In the genomic region with DNA sequence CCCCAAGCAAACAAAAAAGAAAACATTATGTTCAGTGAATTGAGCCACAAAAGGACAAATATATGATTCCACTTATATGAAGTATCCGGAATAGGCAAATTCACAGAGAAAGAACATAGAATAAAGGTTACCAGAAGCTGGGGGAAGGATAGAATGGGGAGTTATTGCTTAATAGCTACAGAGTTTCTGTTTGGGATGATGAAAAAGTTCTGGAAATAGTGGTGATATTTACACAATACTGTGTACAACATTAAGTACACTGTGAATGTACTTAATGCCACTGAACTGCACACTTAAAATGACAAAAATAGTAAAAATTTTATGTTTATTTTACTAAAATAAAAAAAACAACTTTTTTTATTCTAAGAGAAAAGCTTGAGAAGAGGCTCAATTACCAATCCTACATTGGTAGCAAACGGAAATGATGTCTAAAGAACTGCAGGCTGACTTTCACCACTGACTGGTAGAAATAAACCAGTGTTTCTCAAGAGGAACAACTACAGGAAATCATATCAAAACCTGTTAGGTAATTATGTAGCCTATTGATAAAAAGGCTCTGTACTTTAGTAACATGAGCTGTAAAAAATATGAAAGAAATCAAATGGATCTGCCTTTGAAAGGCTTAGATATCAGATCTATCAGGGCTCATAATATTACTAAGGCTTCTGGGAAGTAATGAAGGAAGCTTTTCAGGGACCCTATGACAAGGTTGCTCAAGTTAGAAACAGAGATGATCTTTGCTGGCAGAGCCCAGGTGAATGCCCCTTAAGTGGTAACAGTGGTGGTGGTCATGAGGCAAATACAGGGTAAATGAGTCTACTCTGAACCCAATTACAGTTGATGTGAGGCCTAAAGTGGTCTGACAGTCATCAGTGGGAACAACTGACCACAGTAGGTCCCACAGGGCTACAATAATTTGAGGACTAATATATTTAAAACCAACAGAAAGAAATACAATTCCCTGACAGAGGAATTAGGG, we compare ENCODE assay signal across 13 cellular contexts. TPM values are rescaled to one million over a fixed set of nuclear protein-coding genes. Genes with fewer than 3 reads are reported as not detected.
A peak's percentile ranks its signal among the peaks of the same experiment; 100 is the strongest.
DNase-seq lines count a peak whose midpoint lies in the region; ATAC-seq, FAIRE-seq and TF ChIP-seq lines count a peak whose summit lies in the region.
"Had no signal": no experiment of that assay in that cellular context is flagged by ENCODE, and none has a peak within 500 bp of the region (broad histone marks: within the 10 kb centered on the region; RNA-seq: fewer than 3 reads in every experiment).

No MANE protein-coding gene starts in this region.

- peak overlapping the region in 2 of 3 donors; percentile 48 to 75 for H3K27ac Mint-ChIP-seq in IgD-negative memory B cell
- H3K27ac Mint-ChIP-seq in activated naive CD8-positive, alpha-beta T cell treated with anti-CD3 and anti-CD28 coated beads, Interleukin-2, amount 50 U/mL, for 24 hours, result no peak overlapping the region
- peak overlapping the region; percentile 76 to 95 for H3K27ac Mint-ChIP-seq in natural killer cell treated with Interleukin-12 subunit alpha and Interleukin-12 subunit beta and Interleukin-15 and Interleukin-18, amount 100 ng/mL, for 72 hours

- TF ChIP-seq CTCF in coronary artery (IDR thresholded peaks at IDR 0.05), result no peak

- DNase-seq in GM12892 (ENCODE audit: insufficient read length), result no peak
- DNase-seq in activated naive CD8-positive, alpha-beta T cell treated with anti-CD3 and anti-CD28 coated beads, Interleukin-2, amount 50 U/mL, for 24 hours, result no peak
- no peak for DNase-seq in natural killer cell treated with Interleukin-12 subunit alpha and Interleukin-12 subunit beta and Interleukin-15 and Interleukin-18, amount 100 ng/mL, for 72 hours (ENCODE audit: low spot score)
- no peak for DNase-seq in coronary artery (ENCODE audit: low spot score)
- DNase-seq: aorta; DMS153; NCI-H2081 treated with DMSO at 0.1 percent for 48 hours; nucleus accumbens; stimulated activated CD4-positive, alpha-beta T cell treated with anti-CD3 and anti-CD28 coated beads, Interleukin-1b, Interleukin-23, amount 100 ng/mL, for 48 hours had no signal

- no peak overlapping the region for H3K27ac ChIP-seq in coronary artery

- no peaks in the 10 kb centered on the region for H3K27me3 Mint-ChIP-seq in IgD-negative memory B cell
- H3K27me3 Mint-ChIP-seq in activated naive CD8-positive, alpha-beta T cell treated with anti-CD3 and anti-CD28 coated beads, Interleukin-2, amount 50 U/mL, for 24 hours, result no peaks in the 10 kb centered on the region
- H3K27me3 Mint-ChIP-seq in natural killer cell treated with Interleukin-12 subunit alpha and Interleukin-12 subunit beta and Interleukin-15 and Interleukin-18, amount 100 ng/mL, for 72 hours, result no peaks in the 10 kb centered on the region

- peak; percentile 24 for FAIRE-seq in GM12892 (lab: Jason Lieb, UNC)
- FAIRE-seq: RCC 7860 had no signal

- no peaks in the 10 kb centered on the region for H3K9me3 Mint-ChIP-seq in IgD-negative memory B cell
- no peaks in the 10 kb centered on the region for H3K9me3 Mint-ChIP-seq in activated naive CD8-positive, alpha-beta T cell treated with anti-CD3 and anti-CD28 coated beads, Interleukin-2, amount 50 U/mL, for 24 hours
- no peaks in the 10 kb centered on the region for H3K9me3 Mint-ChIP-seq in natural killer cell treated with Interleukin-12 subunit alpha and Interleukin-12 subunit beta and Interleukin-15 and Interleukin-18, amount 100 ng/mL, for 72 hours

- no peaks in the 10 kb centered on the region for H3K36me3 Mint-ChIP-seq in IgD-negative memory B cell
- H3K36me3 Mint-ChIP-seq in activated naive CD8-positive, alpha-beta T cell treated with anti-CD3 and anti-CD28 coated beads, Interleukin-2, amount 50 U/mL, for 24 hours (ENCODE audit: low read depth), result peaks cover 25% of the 10 kb centered on the region
- peaks cover 7% of the 10 kb centered on the region for H3K36me3 Mint-ChIP-seq in natural killer cell treated with Interleukin-12 subunit alpha and Interleukin-12 subunit beta and Interleukin-15 and Interleukin-18, amount 100 ng/mL, for 72 hours

- H3K4me1 Mint-ChIP-seq in IgD-negative memory B cell, result peaks cover 16 to 46% (median 33%) of the 10 kb centered on the region in 3 donors
- H3K4me1 Mint-ChIP-seq in activated naive CD8-positive, alpha-beta T cell treated with anti-CD3 and anti-CD28 coated beads, Interleukin-2, amount 50 U/mL, for 24 hours, result peaks cover 33% of the 10 kb centered on the region
- peaks cover 45 to 48% of the 10 kb centered on the region in 2 donors for H3K4me1 Mint-ChIP-seq in natural killer cell treated with Interleukin-12 subunit alpha and Interleukin-12 subunit beta and Interleukin-15 and Interleukin-18, amount 100 ng/mL, for 72 hours (ENCODE audit: low read depth in 2 of 2)

- no peak for TF ChIP-seq POLR2A in GM12892 (IDR thresholded peaks at IDR 0.05; ENCODE audit: low read depth, low read length)

- peak; percentile 46 for ATAC-seq in activated naive CD8-positive, alpha-beta T cell treated with anti-CD3 and anti-CD28 coated beads, Interleukin-2, amount 50 U/mL, for 24 hours
- ATAC-seq in natural killer cell treated with Interleukin-12 subunit alpha and Interleukin-12 subunit beta and Interleukin-15 and Interleukin-18, amount 100 ng/mL, for 72 hours, result peak; percentile 80 to 83
- no peak for ATAC-seq in GM18867 (IDR thresholded peaks at IDR 0.05; ENCODE audit: unreplicated experiment)
- no peak for ATAC-seq in HG03139 (IDR thresholded peaks at IDR 0.05; ENCODE audit: unreplicated experiment)

- no peak overlapping the region for H3K4me3 Mint-ChIP-seq in IgD-negative memory B cell
- no peak overlapping the region for H3K4me3 Mint-ChIP-seq in activated naive CD8-positive, alpha-beta T cell treated with anti-CD3 and anti-CD28 coated beads, Interleukin-2, amount 50 U/mL, for 24 hours
- peak overlapping the region; percentile 61 for H3K4me3 Mint-ChIP-seq in natural killer cell treated with Interleukin-12 subunit alpha and Interleukin-12 subunit beta and Interleukin-15 and Interleukin-18, amount 100 ng/mL, for 72 hours

- H3K4me3 ChIP-seq in coronary artery, result no peak overlapping the region

RNA-seq across cellular contexts. Expression of a gene that starts 41.3 kb away (rescaled TPM):
- polyA plus RNA-seq in GM12892 (2012; ENCODE audit: missing spikeins), result 47.2 TPM
- polyA plus RNA-seq in IgD-negative memory B cell, result 20.6 TPM
- total RNA-seq in natural killer cell treated with Interleukin-12 subunit alpha and Interleukin-12 subunit beta and Interleukin-15 and Interleukin-18, amount 100 ng/mL, for 72 hours, result 10 to 100 TPM; 88.3 to 93.6 TPM

Comparison
In these comparisons a context has a peak if more than half of its experiments do, and no peak if none do; other contexts are left out.
1. ATAC-seq: peak in activated naive CD8-positive, alpha-beta T cell treated with anti-CD3 and anti-CD28 coated beads, Interleukin-2, amount 50 U/mL, for 24 hours (single experiment) and natural killer cell treated with Interleukin-12 subunit alpha and Interleukin-12 subunit beta and Interleukin-15 and Interleukin-18, amount 100 ng/mL, for 72 hours (2 of 2); none in GM18867 (single experiment) and HG03139 (single experiment).